In genomic region chr21:46268371-46268770, GRCh38 we compare ENCODE assay signal across 22 cellular contexts.
"Had no signal": no experiment of that assay in that cellular context is flagged by ENCODE, and none has a peak within 500 bp of the region (broad histone marks: within the 10 kb centered on the region; RNA-seq: fewer than 3 reads in every experiment).

No MANE protein-coding gene starts in this region.

- H3K36me3 ChIP-seq: ovary had no signal

- H3K4me3 Mint-ChIP-seq: naive thymus-derived CD8-positive, alpha-beta T cell; stimulated activated naive B cell treated with anti-CD40 and anti-IgM and Interleukin-4, amounts not matched to agents 10 μg/mL and 1 μg/mL and 100 μg/mL, for 72 hours; stimulated activated naive CD8-positive, alpha-beta T cell treated with anti-CD3 and anti-CD28 coated beads, Interleukin-15, Interleukin-2, amounts not matched to agents 100 ng/mL and 50 ng/mL, for 24 hours; type B pancreatic cell had no signal

- H3K27me3 ChIP-seq: colonic mucosa, ovary, sigmoid colon, spleen, suprapubic skin had no signal

- H3K9me3 ChIP-seq: colonic mucosa, lower lobe of right lung, ovary, psoas muscle, sigmoid colon, spleen, suprapubic skin had no signal

- H3K27ac ChIP-seq: colonic mucosa, lower lobe of right lung, ovary, psoas muscle, sigmoid colon, skin epidermis, spleen, suprapubic skin had no signal

- DNase-seq: colonic mucosa; dermis blood vessel endothelial cell; effector memory CD4-positive, alpha-beta T cell; hypothalamus; left ventricle myocardium superior; lower lobe of right lung; naive thymus-derived CD8-positive, alpha-beta T cell; occipital lobe; ovary; psoas muscle; right cardiac atrium; sigmoid colon; spleen; stimulated activated CD4-positive, alpha-beta T cell treated with anti-CD3 and anti-CD28 coated beads, Interleukin-2, amount 100 ng/mL, for 48 hours; stimulated activated naive B cell treated with anti-CD40 and anti-IgM and Interleukin-4, amounts not matched to agents 10 μg/mL and 1 μg/mL and 100 μg/mL, for 72 hours had no signal

- FAIRE-seq: endometrium, frontal cortex, keratinocyte had no signal

- H3K4me1 ChIP-seq: colonic mucosa, lower lobe of right lung, psoas muscle, sigmoid colon, spleen, suprapubic skin had no signal

- ATAC-seq: left ventricle myocardium superior; lower lobe of right lung; naive thymus-derived CD8-positive, alpha-beta T cell; psoas muscle; right cardiac atrium; stimulated activated naive B cell treated with anti-CD40 and anti-IgM and Interleukin-4, amounts not matched to agents 10 μg/mL and 1 μg/mL and 100 μg/mL, for 72 hours had no signal

- H3K4me3 ChIP-seq: colonic mucosa, lower lobe of right lung, ovary, psoas muscle, sigmoid colon, skin epidermis, spleen, suprapubic skin had no signal

- H3K27me3 Mint-ChIP-seq: naive thymus-derived CD8-positive, alpha-beta T cell; stimulated activated naive B cell treated with anti-CD40 and anti-IgM and Interleukin-4, amounts not matched to agents 10 μg/mL and 1 μg/mL and 100 μg/mL, for 72 hours; stimulated activated naive CD8-positive, alpha-beta T cell treated with anti-CD3 and anti-CD28 coated beads, Interleukin-15, Interleukin-2, amounts not matched to agents 100 ng/mL and 50 ng/mL, for 24 hours; type B pancreatic cell had no signal

- H3K27ac Mint-ChIP-seq: stimulated activated naive B cell treated with anti-CD40 and anti-IgM and Interleukin-4, amounts not matched to agents 10 μg/mL and 1 μg/mL and 100 μg/mL, for 72 hours; stimulated activated naive CD8-positive, alpha-beta T cell treated with anti-CD3 and anti-CD28 coated beads, Interleukin-15, Interleukin-2, amounts not matched to agents 100 ng/mL and 50 ng/mL, for 24 hours; type B pancreatic cell had no signal

- H3K9me3 Mint-ChIP-seq: naive thymus-derived CD8-positive, alpha-beta T cell; stimulated activated naive B cell treated with anti-CD40 and anti-IgM and Interleukin-4, amounts not matched to agents 10 μg/mL and 1 μg/mL and 100 μg/mL, for 72 hours; stimulated activated naive CD8-positive, alpha-beta T cell treated with anti-CD3 and anti-CD28 coated beads, Interleukin-15, Interleukin-2, amounts not matched to agents 100 ng/mL and 50 ng/mL, for 24 hours; type B pancreatic cell had no signal
